In genomic region chr6:86192123-86192522, GRCh38 we compare ENCODE assay signal across 8 cellular contexts.
A peak's percentile ranks its signal among the peaks of the same experiment; 100 is the strongest.
DNase-seq lines count a peak whose midpoint lies in the region; ATAC-seq and TF ChIP-seq lines count a peak whose summit lies in the region.

No MANE protein-coding gene starts in this region.

- no peaks in the 10 kb centered on the region for H3K9me3 ChIP-seq in PC-3 (ENCODE audit: low read length)

- BruUV-seq in PC-3 (replicated peaks; lab: Mats Ljungman, UMichigan), result no TSS peak

- H3K27ac ChIP-seq in C4-2B, result no peak overlapping the region
- no peak overlapping the region for H3K27ac ChIP-seq in PC-3 (ENCODE audit: low read length)

- CTCF ChIA-PET in PC-3 (lab: Charles Lee), result no interaction called here

- H3K27me3 ChIP-seq in PC-3 (ENCODE audit: low read length), result no peaks in the 10 kb centered on the region

- H4K20me1 ChIP-seq in PC-3 (ENCODE audit: low read length), result no peaks in the 10 kb centered on the region

- intact Hi-C loops in PC-3 (cut with micrococcal nuclease), result loop anchor here (1.0 to 5.0 kb wide), 3 partner anchors 269 to 435 kb away; no protein-coding TSS in a partner anchor

- no peak overlapping the region for H3K4me2 ChIP-seq in PC-3 (ENCODE audit: low read length)

- H3K36me3 ChIP-seq in PC-3 (ENCODE audit: low read depth, low read length), result no peaks in the 10 kb centered on the region

- no peaks in the 10 kb centered on the region for H3F3A ChIP-seq in PC-3 (ENCODE audit: low read length, unreplicated experiment)

- H3K79me2 ChIP-seq in PC-3 (ENCODE audit: low read length), result no peaks in the 10 kb centered on the region

- POLR2A ChIA-PET in PC-3 (lab: Charles Lee; ENCODE audit: unreplicated experiment), result no interaction called here

- TF ChIP-seq CTCF in C4-2B (conservative IDR thresholded peaks at IDR 0.05), result peak; percentile 70
- TF ChIP-seq CTCF in PC-3 (conservative IDR thresholded peaks at IDR 0.05; ENCODE audit: low read depth, low read length), result peak; percentile 58

- no peak overlapping the region for H3K9ac ChIP-seq in PC-3 (ENCODE audit: low read length)

- no peaks in the 10 kb centered on the region for H3K4me1 ChIP-seq in PC-3 (ENCODE audit: insufficient read depth, low read length)

- H3K9me2 ChIP-seq in PC-3 (replicated peaks; ENCODE audit: low read length), result no peaks in the 10 kb centered on the region

- ATAC-seq in GM19035 (IDR thresholded peaks at IDR 0.05; ENCODE audit: unreplicated experiment) (peak; percentile 93), HG03095 (IDR thresholded peaks at IDR 0.05; ENCODE audit: unreplicated experiment) (peak; percentile 71), PC-3 (peak; percentile 63; the same call in 1 of the 2 replicates), left lobe of liver (peak; percentile 89), esophagus mucosa (no peak)

- H3K4me3 ChIP-seq in PC-3 (ENCODE audit: low read length), result no peak overlapping the region

- no peak overlapping the region for H2AFZ ChIP-seq in PC-3 (ENCODE audit: low read length)

- DNase-seq in PC-3 (peak; percentile 42), left lobe of liver (ENCODE audit: low spot score) (no peak), NCI-H2227 treated with DMSO at 0.1 percent for 48 hours (lab: John Stamatoyannopoulos, UW) (no peak), HCEC 1CT (no peak)
